In genomic region chr4:159357350-159357749, GRCh38 we compare ENCODE assay signal across 1 cellular context.
TF ChIP-seq lines count a peak whose summit lies in the region.

No MANE protein-coding gene starts in this region.

TF ChIP-seq in WTC11, 78 proteins besides CTCF, POLR2A, EP300 and RAD21 (continued from another document):
- TF ChIP-seq AFF4 (CRISPR knock-in tag; IDR thresholded peaks at IDR 0.05; ENCODE audit: borderline replicate concordance): no peak
- TF ChIP-seq RELA (CRISPR knock-in tag; IDR thresholded peaks at IDR 0.05; ENCODE audit: borderline replicate concordance): no peak
- no peak for TF ChIP-seq HMGXB4 (CRISPR knock-in tag; IDR thresholded peaks at IDR 0.05)
- TF ChIP-seq SP1 (CRISPR knock-in tag; conservative IDR thresholded peaks at IDR 0.05): no peak
- TF ChIP-seq ZNF671 (CRISPR knock-in tag; IDR thresholded peaks at IDR 0.05): no peak
- no peak for TF ChIP-seq NR1H2 (CRISPR knock-in tag; IDR thresholded peaks at IDR 0.05)
- TF ChIP-seq ZNF219 (CRISPR knock-in tag; IDR thresholded peaks at IDR 0.05; ENCODE audit: borderline replicate concordance): no peak
- no peak for TF ChIP-seq ATF1 (CRISPR knock-in tag; IDR thresholded peaks at IDR 0.05)
- no peak for TF ChIP-seq ZBTB43 (CRISPR knock-in tag; IDR thresholded peaks at IDR 0.05)
- TF ChIP-seq ZNF532 (CRISPR knock-in tag; IDR thresholded peaks at IDR 0.05; ENCODE audit: borderline replicate concordance): no peak
- TF ChIP-seq ZBTB21 (CRISPR knock-in tag; IDR thresholded peaks at IDR 0.05; ENCODE audit: borderline replicate concordance): no peak
- TF ChIP-seq ZNF317 (CRISPR knock-in tag; IDR thresholded peaks at IDR 0.05; ENCODE audit: borderline replicate concordance, low read depth): no peak
